ENCODE assay signal across 18 cellular contexts in genomic region chrX:142084611-142085010, GRCh38.
A peak's percentile ranks its signal among the peaks of the same experiment; 100 is the strongest.
DNase-seq lines count a peak whose midpoint lies in the region; ATAC-seq, FAIRE-seq and TF ChIP-seq lines count a peak whose summit lies in the region.
"Had no signal": no experiment of that assay in that cellular context is flagged by ENCODE, and none has a peak within 500 bp of the region (broad histone marks: within the 10 kb centered on the region; RNA-seq: fewer than 3 reads in every experiment).

No MANE protein-coding gene starts in this region.

- no peak overlapping the region for H3K4me2 ChIP-seq in A549
- H3K4me2 ChIP-seq: BLaER1, GM23338 had no signal

- no peak overlapping the region for H3K27ac ChIP-seq in A549
- H3K27ac ChIP-seq: 22Rv1, BLaER1 had no signal

- H3K9me3 ChIP-seq in A549: no peaks in the 10 kb centered on the region
- H3K9me3 ChIP-seq: BLaER1 had no signal

- TF ChIP-seq RAD21 in A549 (conservative IDR thresholded peaks at IDR 0.05 in 1 of 2, IDR thresholded peaks at IDR 0.05 in 1 of 2): no peak

- no peak for TF ChIP-seq EP300 in A549 (IDR thresholded peaks at IDR 0.05)

- H3K4me3 ChIP-seq in A549: no peak overlapping the region
- H3K4me3 ChIP-seq in choroid plexus epithelial cell (ENCODE audit: low read depth, low read length): no peak overlapping the region
- H3K4me3 ChIP-seq: BLaER1, GM12878, GM23338 had no signal

- WGBS in A549 (ENCODE audit: missing lambda C conversion rate): 0% methylated on average over 1 of the region's 1 CpG

- DNase-seq in A549 (ENCODE audit: low read depth in 1 of 2, low spot score in 1 of 2) (no peak), OCI-M1 (lab: John Stamatoyannopoulos, UW) (peak; percentile 0), choroid plexus epithelial cell (ENCODE audit: low read depth) (peak; percentile 9), iris pigment epithelial cell (ENCODE audit: low read depth) (peak; percentile 4), NCI-H2227 (lab: John Stamatoyannopoulos, UW; ENCODE audit: unreplicated experiment) (no peak)
- DNase-seq: AML-193; CD8-positive, alpha-beta memory T cell; DMS53; H7 had no signal

- POLR2A ChIA-PET in A549 (lab: Yijun Ruan, JAX): no interaction called here

- no peak for TF ChIP-seq CTCF in A549 (IDR thresholded peaks at IDR 0.05)
- TF ChIP-seq CTCF in choroid plexus epithelial cell (conservative IDR thresholded peaks at IDR 0.05; ENCODE audit: low read depth, low read length): no peak

- FAIRE-seq in A549 (lab: Jason Lieb, UNC): peak; percentile 79
- FAIRE-seq: GM12878, GM18507, HepG2, HTR-8/SVneo had no signal

- no peak for TF ChIP-seq POLR2A in A549 (IDR thresholded peaks at IDR 0.05; ENCODE audit: low read length)

- CTCF ChIA-PET in A549 (lab: Yijun Ruan, JAX): no interaction called here

- no peaks in the 10 kb centered on the region for H3K4me1 ChIP-seq in A549
- H3K4me1 ChIP-seq: BLaER1 had no signal

- no peak for ATAC-seq in A549
- ATAC-seq in HG03175 (IDR thresholded peaks at IDR 0.05; ENCODE audit: unreplicated experiment): no peak
- ATAC-seq in HG02973 (IDR thresholded peaks at IDR 0.05; ENCODE audit: unreplicated experiment): no peak
- ATAC-seq: GM12878, GM23338, HepG2 had no signal

TF ChIP-seq in A549, 52 proteins besides CTCF, POLR2A, EP300 and RAD21:
- TF ChIP-seq PHF8 (IDR thresholded peaks at IDR 0.05; ENCODE audit: borderline replicate concordance, low read depth): no peak
- TF ChIP-seq HMGXB4 (CRISPR knock-in tag; IDR thresholded peaks at IDR 0.05; ENCODE audit: borderline replicate concordance): no peak
- TF ChIP-seq ATOH8 (CRISPR knock-in tag; IDR thresholded peaks at IDR 0.05; ENCODE audit: low read depth): no peak
- no peak for TF ChIP-seq CHD4 (IDR thresholded peaks at IDR 0.05; ENCODE audit: borderline replicate concordance)
- TF ChIP-seq, protein P1, sequence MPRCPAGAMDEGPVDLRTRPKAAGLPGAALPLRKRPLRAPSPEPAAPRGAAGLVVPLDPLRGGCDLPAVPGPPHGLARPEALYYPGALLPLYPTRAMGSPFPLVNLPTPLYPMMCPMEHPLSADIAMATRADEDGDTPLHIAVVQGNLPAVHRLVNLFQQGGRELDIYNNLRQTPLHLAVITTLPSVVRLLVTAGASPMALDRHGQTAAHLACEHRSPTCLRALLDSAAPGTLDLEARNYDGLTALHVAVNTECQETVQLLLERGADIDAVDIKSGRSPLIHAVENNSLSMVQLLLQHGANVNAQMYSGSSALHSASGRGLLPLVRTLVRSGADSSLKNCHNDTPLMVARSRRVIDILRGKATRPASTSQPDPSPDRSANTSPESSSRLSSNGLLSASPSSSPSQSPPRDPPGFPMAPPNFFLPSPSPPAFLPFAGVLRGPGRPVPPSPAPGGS (IDR thresholded peaks at IDR 0.05): no peak
- TF ChIP-seq HOXB5 (CRISPR knock-in tag; IDR thresholded peaks at IDR 0.05): no peak
- TF ChIP-seq E2F6 (IDR thresholded peaks at IDR 0.05; ENCODE audit: borderline replicate concordance, low read depth): no peak
- TF ChIP-seq ZFP36 (IDR thresholded peaks at IDR 0.05; ENCODE audit: borderline replicate concordance, partially characterized antibody): no peak
- TF ChIP-seq NFE2L2 (conservative IDR thresholded peaks at IDR 0.05; ENCODE audit: low read length): no peak
- TF ChIP-seq CHD2 (IDR thresholded peaks at IDR 0.05; ENCODE audit: low read length, partially characterized antibody): no peak
- TF ChIP-seq, protein P2, sequence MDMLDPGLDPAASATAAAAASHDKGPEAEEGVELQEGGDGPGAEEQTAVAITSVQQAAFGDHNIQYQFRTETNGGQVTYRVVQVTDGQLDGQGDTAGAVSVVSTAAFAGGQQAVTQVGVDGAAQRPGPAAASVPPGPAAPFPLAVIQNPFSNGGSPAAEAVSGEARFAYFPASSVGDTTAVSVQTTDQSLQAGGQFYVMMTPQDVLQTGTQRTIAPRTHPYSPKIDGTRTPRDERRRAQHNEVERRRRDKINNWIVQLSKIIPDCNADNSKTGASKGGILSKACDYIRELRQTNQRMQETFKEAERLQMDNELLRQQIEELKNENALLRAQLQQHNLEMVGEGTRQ (IDR thresholded peaks at IDR 0.05): no peak
- TF ChIP-seq POLR2AphosphoS2 (conservative IDR thresholded peaks at IDR 0.05; ENCODE audit: low read length): no peak
- TF ChIP-seq ESRRA (IDR thresholded peaks at IDR 0.05; ENCODE audit: borderline replicate concordance, low read length): no peak

Comparison
In these comparisons a context has a peak if more than half of its experiments do, and no peak if none do; other contexts are left out.
1. DNase-seq: peak in OCI-M1 (single experiment), choroid plexus epithelial cell (single experiment) and iris pigment epithelial cell (single experiment); none in A549 (0 of 2) and NCI-H2227 (single experiment).